ENCODE assay signal across 8 cellular contexts in genomic region chr10:12448729-12449391, GRCh38.
DNase-seq lines count a peak whose midpoint lies in the region; ATAC-seq and TF ChIP-seq lines count a peak whose summit lies in the region.

No MANE protein-coding gene starts in this region.

- no peak overlapping the region for H2BK120ac ChIP-seq in neuronal stem cell (ENCODE audit: low read depth, low read length)

- peak overlapping the region in 2 of 4 donors; percentile 46 to 53 for H3K27ac ChIP-seq in Peyer's patch
- no peak overlapping the region for H3K27ac ChIP-seq in neuronal stem cell (replicated peaks; ENCODE audit: low read length)

- ATAC-seq in GM18499 (IDR thresholded peaks at IDR 0.05; ENCODE audit: insufficient read depth, unreplicated experiment) (peak; percentile 75), HG02938 (IDR thresholded peaks at IDR 0.05; ENCODE audit: unreplicated experiment) (peak; percentile 81), GM19455 (IDR thresholded peaks at IDR 0.05; ENCODE audit: unreplicated experiment) (no peak)

- no peak for TF ChIP-seq POLR2A in Peyer's patch (IDR thresholded peaks at IDR 0.05)

- no peak overlapping the region for H2AFZ ChIP-seq in neuronal stem cell (ENCODE audit: low read length)

- H3K4me3 ChIP-seq in Peyer's patch (peak overlapping the region in 1 of 4 donors; percentile 6), neuronal stem cell (ENCODE audit: low read length in 2 of 2) (no peak overlapping the region)

- H3K4me1 ChIP-seq in Peyer's patch (peaks cover 0 to 10% (median 0%) of the 10 kb centered on the region in 4 donors), neuronal stem cell (ENCODE audit: control insufficient read depth in 2 of 2, insufficient read depth in 1 of 2, low read depth in 1 of 2, low read length in 2 of 2) (no peaks in the 10 kb centered on the region)

- no peak overlapping the region for H3K23ac ChIP-seq in neuronal stem cell (ENCODE audit: low read depth, low read length, poor library complexity)

- no peak overlapping the region for H3K4ac ChIP-seq in neuronal stem cell (ENCODE audit: low read length)

- H3K9ac ChIP-seq in neuronal stem cell (ENCODE audit: low read depth, low read length, poor library complexity), result no peak overlapping the region

- no CpG with 5 or more reads among the region's 18 CpGs for WGBS in neuronal stem cell (ENCODE audit: extremely low coverage in 2 of 2, insufficient read length in 2 of 2, insufficient replicate concordance in 1 of 2), 2 donors

- H3K79me1 ChIP-seq in neuronal stem cell (ENCODE audit: low read depth, low read length), result peaks cover 2% of the 10 kb centered on the region

- H4K91ac ChIP-seq in neuronal stem cell (ENCODE audit: low read depth, low read length, poor library complexity), result no peak overlapping the region

- no peak overlapping the region for H4K8ac ChIP-seq in neuronal stem cell (ENCODE audit: low read depth, low read length)

- no peak overlapping the region for H2AK5ac ChIP-seq in neuronal stem cell (ENCODE audit: low read depth, low read length)

- peaks cover 12 to 17% (median 16%) of the 10 kb centered on the region in 3 donors for H3K27me3 Mint-ChIP-seq in immature natural killer cell (ENCODE audit: low read depth in 3 of 3)

- H3K4me1 Mint-ChIP-seq in immature natural killer cell, result peaks cover 26 to 38% of the 10 kb centered on the region in 2 donors

- peak overlapping the region; percentile 62 to 83 (median 76) for H3K4me3 Mint-ChIP-seq in immature natural killer cell

- H3K9me3 Mint-ChIP-seq in immature natural killer cell, result no peaks in the 10 kb centered on the region

- H3K18ac ChIP-seq in neuronal stem cell (ENCODE audit: low read length), result no peak overlapping the region

- TF ChIP-seq CTCF in Peyer's patch (IDR thresholded peaks at IDR 0.05), result no peak

- H2BK12ac ChIP-seq in neuronal stem cell (ENCODE audit: low read length), result no peak overlapping the region

- H3K27me3 ChIP-seq in Peyer's patch (no peaks in the 10 kb centered on the region), neuronal stem cell (ENCODE audit: control insufficient read depth in 3 of 3, insufficient read depth in 3 of 3, low read depth in 1 of 3, low read length in 3 of 3) (no peaks in the 10 kb centered on the region)

- H2BK5ac ChIP-seq in neuronal stem cell (ENCODE audit: low read length), result no peak overlapping the region

- no peaks in the 10 kb centered on the region for H3K9me3 ChIP-seq in Peyer's patch
- H3K9me3 ChIP-seq in neuronal stem cell (replicated peaks in 1 of 2; ENCODE audit: control insufficient read depth in 2 of 2, insufficient read depth in 1 of 2, low read depth in 1 of 2, low read length in 2 of 2), result no peaks in the 10 kb centered on the region

- H3K36me3 ChIP-seq in Peyer's patch (no peaks in the 10 kb centered on the region), neuronal stem cell (replicated peaks in 1 of 2; ENCODE audit: control insufficient read depth in 2 of 2, insufficient read depth in 2 of 2, low read length in 2 of 2) (no peaks in the 10 kb centered on the region)

- H3K14ac ChIP-seq in neuronal stem cell (ENCODE audit: low read length), result no peak overlapping the region

- H3K36me3 Mint-ChIP-seq in immature natural killer cell, result no peaks in the 10 kb centered on the region

- H3K4me2 ChIP-seq in neuronal stem cell (ENCODE audit: insufficient read depth, low read length, poor library complexity, severe bottlenecking), result no peak overlapping the region

- H2BK15ac ChIP-seq in neuronal stem cell (ENCODE audit: low read length), result no peak overlapping the region

- H3K27ac Mint-ChIP-seq in immature natural killer cell, result peak overlapping the region; percentile 84 to 97 (median 91)

- DNase-seq in Peyer's patch (peak in 2 of 3 donors; percentile 47 to 77), activated T-helper 1 cell treated with Interleukin-2 at 50 U/mL for 16 hours (ENCODE audit: low read depth) (peak; percentile 58), immature natural killer cell (peak; percentile 84 to 88 (median 85)), neuronal stem cell (ENCODE audit: low spot score) (no peak)
- DNase-seq in stimulated activated CD8-positive, alpha-beta memory T cell treated with anti-CD3 and anti-CD28 coated beads, Interleukin-2, amount 100 ng/mL, for 1 hour (ENCODE audit: low read depth in 2 of 2), result peak; percentile 51 to 52
